29 cellular contexts compared by ENCODE assay signal in genomic region chr10:119042169-119042568, GRCh38. TPM values are rescaled to one million over a fixed set of nuclear protein-coding genes. Genes with fewer than 3 reads are reported as not detected.
DNase-seq lines count a peak whose midpoint lies in the region; ATAC-seq, FAIRE-seq and TF ChIP-seq lines count a peak whose summit lies in the region.
"Had no signal": no experiment of that assay in that cellular context is flagged by ENCODE, and none has a peak within 500 bp of the region (broad histone marks: within the 10 kb centered on the region; RNA-seq: fewer than 3 reads in every experiment).

No MANE protein-coding gene starts in this region.

- no peak for TF ChIP-seq EP300 in HepG2 (IDR thresholded peaks at IDR 0.05; ENCODE audit: low read depth in 2 of 2, low read length in 2 of 2)
- TF ChIP-seq EP300 in HepG2 (CRISPR knock-in tag; IDR thresholded peaks at IDR 0.05; ENCODE audit: borderline replicate concordance), result no peak

- H3K4me1 Mint-ChIP-seq in endothelial cell (ENCODE audit: unreplicated experiment), result no peaks in the 10 kb centered on the region
- peaks cover 25% of the 10 kb centered on the region for H3K4me1 Mint-ChIP-seq in activated CD4-positive, alpha-beta memory T cell treated with anti-CD3 and anti-CD28 coated beads, Interleukin-2, amount 10 ng/mL, durations not matched to agents 7 days and 5 days
- H3K4me1 Mint-ChIP-seq: CD14-positive monocyte, GM23338 had no signal

- no peak for TF ChIP-seq CTCF in HepG2 (CRISPR knock-in tag; IDR thresholded peaks at IDR 0.05)
- no peak for TF ChIP-seq CTCF in right lobe of liver (IDR thresholded peaks at IDR 0.05)
- no peak for TF ChIP-seq CTCF in RWPE1 (conservative IDR thresholded peaks at IDR 0.05; ENCODE audit: low read depth)
- no peak for TF ChIP-seq CTCF in endothelial cell (IDR thresholded peaks at IDR 0.05; ENCODE audit: unreplicated experiment)

- H3K27ac ChIP-seq in HepG2 (ENCODE audit: extremely low read length, insufficient read depth, low read length) (no peak overlapping the region), right lobe of liver (no peak overlapping the region), RWPE1 (peak overlapping the region; percentile 26; the same call in 1 of the 2 replicates)
- H3K27ac ChIP-seq: lower lobe of right lung, parathyroid adenoma, right atrium auricular region, SJSA1, upper lobe of left lung had no signal

- H3K9me3 Mint-ChIP-seq in endothelial cell (ENCODE audit: unreplicated experiment), result no peaks in the 10 kb centered on the region
- H3K9me3 Mint-ChIP-seq in activated CD4-positive, alpha-beta memory T cell treated with anti-CD3 and anti-CD28 coated beads, Interleukin-2, amount 10 ng/mL, durations not matched to agents 7 days and 5 days, result no peaks in the 10 kb centered on the region
- H3K9me3 Mint-ChIP-seq: CD14-positive monocyte, GM23338 had no signal

- H3K27me3 ChIP-seq in HepG2 (ENCODE audit: control insufficient read depth in 1 of 2, insufficient read depth in 2 of 2, low read length in 2 of 2), result no peaks in the 10 kb centered on the region
- H3K27me3 ChIP-seq in right lobe of liver, result no peaks in the 10 kb centered on the region
- H3K27me3 ChIP-seq: right atrium auricular region, SJSA1, upper lobe of left lung had no signal

- no peak for FAIRE-seq in HepG2 (lab: Jason Lieb, UNC)
- FAIRE-seq: bronchial epithelial cell, colon, TTC549 had no signal

- H3K4me3 Mint-ChIP-seq in endothelial cell (ENCODE audit: unreplicated experiment), result peak overlapping the region; percentile 17
- no peak overlapping the region for H3K4me3 Mint-ChIP-seq in activated CD4-positive, alpha-beta memory T cell treated with anti-CD3 and anti-CD28 coated beads, Interleukin-2, amount 10 ng/mL, durations not matched to agents 7 days and 5 days
- H3K4me3 Mint-ChIP-seq: CD14-positive monocyte, GM23338 had no signal

- in situ Hi-C loops in HepG2 (cut with HindIII; ENCODE audit: extremely low pct_ligation_motif_present, low pct_unique_long_range_greater_than_20kb), result no loop called here

- BruUV-seq in HepG2 (replicated peaks; lab: Mats Ljungman, UMichigan), result TSS peak; percentile 91

- no peak overlapping the region for H2AFZ ChIP-seq in HepG2 (ENCODE audit: low read length)
- H2AFZ ChIP-seq: GM23338, parathyroid adenoma had no signal

- H3K9ac ChIP-seq in HepG2 (ENCODE audit: insufficient read depth, low read depth, low read length), result no peak overlapping the region
- H3K9ac ChIP-seq: parathyroid adenoma had no signal

- H3K27ac Mint-ChIP-seq in endothelial cell (ENCODE audit: unreplicated experiment), result no peak overlapping the region
- no peak overlapping the region for H3K27ac Mint-ChIP-seq in activated CD4-positive, alpha-beta memory T cell treated with anti-CD3 and anti-CD28 coated beads, Interleukin-2, amount 10 ng/mL, durations not matched to agents 7 days and 5 days
- H3K27ac Mint-ChIP-seq: GM23338 had no signal

- peaks cover 20% of the 10 kb centered on the region for H3K79me2 ChIP-seq in HepG2 (ENCODE audit: insufficient read depth, low read length)

- CTCF ChIA-PET in HepG2 (lab: Yijun Ruan, JAX; ENCODE audit: low intra/inter-chr PET ratio, low total read pairs), result no interaction called here
- CTCF ChIA-PET in RWPE1 (lab: Yijun Ruan, JAX), result no interaction called here
- CTCF ChIA-PET in activated CD4-positive, alpha-beta memory T cell treated with anti-CD3 and anti-CD28 coated beads, Interleukin-2, amount 10 ng/mL, durations not matched to agents 7 days and 5 days (lab: Charles Lee), result no interaction called here

- H3K9me3 ChIP-seq in HepG2 (ENCODE audit: low read length) (no peaks in the 10 kb centered on the region), right lobe of liver (no peaks in the 10 kb centered on the region)
- H3K9me3 ChIP-seq: lower lobe of right lung, mucosa of descending colon, right atrium auricular region, SJSA1, upper lobe of left lung had no signal

- H3K4me3 ChIP-seq in HepG2 (replicated peaks in 1 of 3; ENCODE audit: insufficient read depth in 1 of 3, low read depth in 2 of 3, low read length in 3 of 3) (no peak overlapping the region), right lobe of liver (no peak overlapping the region)
- H3K4me3 ChIP-seq: GM23338, lower lobe of right lung, mucosa of descending colon, right atrium auricular region, SJSA1, upper lobe of left lung had no signal

- peaks cover 25% of the 10 kb centered on the region for H4K20me1 ChIP-seq in HepG2 (ENCODE audit: insufficient read depth, low read length)

- TF ChIP-seq RAD21 in HepG2 (CRISPR knock-in tag; IDR thresholded peaks at IDR 0.05), result no peak

- H3K4me1 ChIP-seq in HepG2 (ENCODE audit: insufficient read depth, low read length) (0 out of 2 replicates have a peak, but pooled peaks cover 6% of the 10 kb centered on the region), right lobe of liver (no peaks in the 10 kb centered on the region)
- H3K4me1 ChIP-seq: lower lobe of right lung, parathyroid adenoma, right atrium auricular region, SJSA1 had no signal

- WGBS in HepG2 (ENCODE audit: low lambda C conversion rate), result 97% methylated on average over 26 of the region's 26 CpGs
- 93% methylated on average over 19 of the region's 26 CpGs for WGBS in right lobe of liver (ENCODE audit: insufficient coverage, low coverage, low lambda C conversion rate, missing lambda C conversion rate)

- peaks cover 59% of the 10 kb centered on the region for H3K36me3 Mint-ChIP-seq in endothelial cell (ENCODE audit: low read depth, unreplicated experiment)
- H3K36me3 Mint-ChIP-seq in activated CD4-positive, alpha-beta memory T cell treated with anti-CD3 and anti-CD28 coated beads, Interleukin-2, amount 10 ng/mL, durations not matched to agents 7 days and 5 days (ENCODE audit: low read depth), result peaks cover 89% of the 10 kb centered on the region

- peaks cover 40 to 86% of the 10 kb centered on the region in 2 experiments for H3K36me3 ChIP-seq in HepG2 (replicated peaks in 1 of 2; ENCODE audit: control insufficient read depth in 1 of 2, insufficient read depth in 2 of 2, low read length in 2 of 2)
- peaks cover 8 to 96% (median 63%) of the 10 kb centered on the region in 4 donors for H3K36me3 ChIP-seq in right lobe of liver

- H3K27me3 Mint-ChIP-seq in endothelial cell (ENCODE audit: unreplicated experiment), result no peaks in the 10 kb centered on the region
- no peaks in the 10 kb centered on the region for H3K27me3 Mint-ChIP-seq in activated CD4-positive, alpha-beta memory T cell treated with anti-CD3 and anti-CD28 coated beads, Interleukin-2, amount 10 ng/mL, durations not matched to agents 7 days and 5 days

- ATAC-seq in HepG2 (no peak), right lobe of liver (no peak), HG02938 (IDR thresholded peaks at IDR 0.05; ENCODE audit: unreplicated experiment) (no peak)
- ATAC-seq: GM23338, lower lobe of right lung, mucosa of descending colon had no signal

- intact Hi-C loops in HepG2 (cut with micrococcal nuclease; ENCODE audit: unreplicated experiment), result no loop called here
- intact Hi-C loops in right lobe of liver (cut with DNase I), result no loop called here

- POLR2A ChIA-PET in HepG2 (lab: Yijun Ruan, JAX), result no interaction called here
- POLR2A ChIA-PET in RWPE1 (lab: Yijun Ruan, JAX; ENCODE audit: low non-redundant PET), result no interaction called here
- POLR2A ChIA-PET in activated CD4-positive, alpha-beta memory T cell treated with anti-CD3 and anti-CD28 coated beads, Interleukin-2, amount 10 ng/mL, durations not matched to agents 7 days and 5 days (lab: Charles Lee), result no interaction called here

- DNase-seq in HepG2 (ENCODE audit: low spot score) (no peak), right lobe of liver (no peak), RWPE1 (ENCODE audit: low spot score) (no peak), endothelial cell (ENCODE audit: low spot score) (no peak), DMS 273 treated with DMSO at 0.1 percent for 48 hours (lab: John Stamatoyannopoulos, UW) (no peak)
- no peak for DNase-seq in activated CD4-positive, alpha-beta memory T cell treated with anti-CD3 and anti-CD28 coated beads, Interleukin-2, amount 10 ng/mL, durations not matched to agents 7 days and 5 days
- DNase-seq: activated CD8-positive, alpha-beta memory T cell treated with anti-CD3 and anti-CD28 coated beads for 24 hours; activated naive CD4-positive, alpha-beta T cell; effector CD4-positive, alpha-beta T cell; foreskin fibroblast; kidney glomerular epithelial cell; lower lobe of right lung; mucosa of descending colon; NCI-H1105 treated with DMSO at 0.1 percent for 48 hours; NCI-H2029 treated with DMSO at 0.1 percent for 48 hours; NCI-H2227 treated with DMSO at 0.1 percent for 48 hours; NCI-H526 treated with DMSO at 0.1 percent for 48 hours; stimulated activated CD4-positive, alpha-beta T cell treated with anti-CD3 and anti-CD28 coated beads, Interleukin-2, amount 100 ng/mL, for 24 hours; T-helper 1 cell had no signal

- no peak overlapping the region for H3K4me2 ChIP-seq in HepG2 (ENCODE audit: low read depth, low read length)
- H3K4me2 ChIP-seq: GM23338 had no signal

- TF ChIP-seq POLR2A in HepG2 (IDR thresholded peaks at IDR 0.05; ENCODE audit: insufficient read depth in 1 of 2, low read depth in 2 of 2, low read length in 2 of 2) (no peak), right lobe of liver (IDR thresholded peaks at IDR 0.05) (no peak)

RNA-seq across cellular contexts. Expression of gene NANOS1, which starts 12.7 kb away (rescaled TPM):
- total RNA-seq in HepG2 (2016; rRNA removed; fragmentation: Illumina TruSeq; extraction: Trizol), result 1.5 and 1.7 TPM in 2 replicates
- 1.5 and 2.2 TPM in 2 replicates for total RNA-seq in HepG2 (2016; cell fraction: cytosol; rRNA removed; fragmentation: Illumina TruSeq; extraction: Trizol; ENCODE audit: low read depth)
- 0.46 and 0.82 TPM in 2 replicates for total RNA-seq in HepG2 (2016; cell fraction: insoluble cytoplasmic fraction; rRNA removed; fragmentation: Illumina TruSeq; extraction: Trizol)
- 3.1 and 3.9 TPM in 2 replicates for total RNA-seq in HepG2 (2016; cell fraction: membrane; rRNA removed; fragmentation: Illumina TruSeq; extraction: Trizol)
- total RNA-seq in HepG2 (2016; cell fraction: nucleus; rRNA removed; fragmentation: Illumina TruSeq; extraction: Trizol), result 1.2 and 2.1 TPM in 2 replicates
- polyA plus RNA-seq in HepG2 (2011; rRNA removed), result 1.7 and 2.2 TPM in 2 replicates
- polyA plus RNA-seq in HepG2 (2011; cell fraction: cytosol; rRNA removed), result 1.4 and 1.9 TPM in 2 replicates
- polyA plus RNA-seq in HepG2 (2011; cell fraction: nucleus; rRNA removed), result 0.77 and 0.90 TPM in 2 replicates
- polyA plus RNA-seq in HepG2 (2012), result 1.0 and 1.9 TPM in 2 replicates
- polyA plus RNA-seq in HepG2 (2016; cell fraction: cytosol; fragmentation: Illumina TruSeq; extraction: Trizol; ENCODE audit: low read depth), result 4.2 and 4.6 TPM in 2 replicates
- 0.90 and 1.9 TPM in 2 replicates for polyA plus RNA-seq in HepG2 (2016; cell fraction: insoluble cytoplasmic fraction; fragmentation: Illumina TruSeq; extraction: Trizol; ENCODE audit: low read depth)
- 5.3 and 5.7 TPM in 2 replicates for polyA plus RNA-seq in HepG2 (2016; cell fraction: membrane; fragmentation: Illumina TruSeq; extraction: Trizol; ENCODE audit: low read depth)
- 1.6 and 1.7 TPM in 2 replicates for polyA plus RNA-seq in HepG2 (2016; cell fraction: nucleus; fragmentation: Illumina TruSeq; extraction: Trizol; ENCODE audit: insufficient read depth, low read depth)
- 0.76 and 1.8 TPM in 2 replicates for polyA minus RNA-seq in HepG2 (2011; rRNA and poly(A)+ RNA removed; ENCODE audit: low replicate concordance)
- polyA minus RNA-seq in HepG2 (2011; cell fraction: cytosol; rRNA and poly(A)+ RNA removed), result 0.89 and 1.1 TPM in 2 replicates
- 2.2 and 2.3 TPM in 2 replicates for polyA minus RNA-seq in HepG2 (2011; cell fraction: nucleus; rRNA and poly(A)+ RNA removed)
- total RNA-seq in right lobe of liver, result under 1 TPM in 3 of 6 experiments, not detected in 3; 0.06 to 0.35 (median 0.31) TPM
- 1.2 TPM for total RNA-seq in endothelial cell (ENCODE audit: unreplicated experiment)
- under 1 TPM; 0.13 to 0.40 TPM for total RNA-seq in activated CD4-positive, alpha-beta memory T cell treated with anti-CD3 and anti-CD28 coated beads, Interleukin-2, amount 10 ng/mL, durations not matched to agents 7 days and 5 days
- polyA plus RNA-seq: CD14-positive monocyte had no signal

RNA-seq across cellular contexts. Expression of gene EIF3A, which starts 38.4 kb away (rescaled TPM):
- total RNA-seq in HepG2 (2016; rRNA removed; fragmentation: Illumina TruSeq; extraction: Trizol), result 117 and 168 TPM in 2 replicates
- total RNA-seq in HepG2 (2016; cell fraction: cytosol; rRNA removed; fragmentation: Illumina TruSeq; extraction: Trizol; ENCODE audit: low read depth), result 7.3 and 9.3 TPM in 2 replicates
- 115 and 148 TPM in 2 replicates for total RNA-seq in HepG2 (2016; cell fraction: insoluble cytoplasmic fraction; rRNA removed; fragmentation: Illumina TruSeq; extraction: Trizol)
- total RNA-seq in HepG2 (2016; cell fraction: membrane; rRNA removed; fragmentation: Illumina TruSeq; extraction: Trizol), result 23.1 and 23.6 TPM in 2 replicates
- 102 and 106 TPM in 2 replicates for total RNA-seq in HepG2 (2016; cell fraction: nucleus; rRNA removed; fragmentation: Illumina TruSeq; extraction: Trizol)
- 25.6 and 28.3 TPM in 2 replicates for polyA plus RNA-seq in HepG2 (2011; rRNA removed)
- 15.4 and 25.4 TPM in 2 replicates for polyA plus RNA-seq in HepG2 (2011; cell fraction: cytosol; rRNA removed)
- 26.1 and 34.0 TPM in 2 replicates for polyA plus RNA-seq in HepG2 (2011; cell fraction: nucleus; rRNA removed)
- polyA plus RNA-seq in HepG2 (2012), result 86.7 and 95.1 TPM in 2 replicates
- 2.7 and 3.3 TPM in 2 replicates for polyA plus RNA-seq in HepG2 (2016; cell fraction: cytosol; fragmentation: Illumina TruSeq; extraction: Trizol; ENCODE audit: low read depth)
- 125 and 133 TPM in 2 replicates for polyA plus RNA-seq in HepG2 (2016; cell fraction: insoluble cytoplasmic fraction; fragmentation: Illumina TruSeq; extraction: Trizol; ENCODE audit: low read depth)
- 6.3 and 7.4 TPM in 2 replicates for polyA plus RNA-seq in HepG2 (2016; cell fraction: membrane; fragmentation: Illumina TruSeq; extraction: Trizol; ENCODE audit: low read depth)
- polyA plus RNA-seq in HepG2 (2016; cell fraction: nucleus; fragmentation: Illumina TruSeq; extraction: Trizol; ENCODE audit: insufficient read depth, low read depth), result 107 and 120 TPM in 2 replicates
- polyA minus RNA-seq in HepG2 (2011; rRNA and poly(A)+ RNA removed; ENCODE audit: low replicate concordance), result 42.9 and 64.9 TPM in 2 replicates
- polyA minus RNA-seq in HepG2 (2011; cell fraction: cytosol; rRNA and poly(A)+ RNA removed), result 60.5 and 73.1 TPM in 2 replicates
- polyA minus RNA-seq in HepG2 (2011; cell fraction: nucleus; rRNA and poly(A)+ RNA removed), result 107 and 117 TPM in 2 replicates
- total RNA-seq in right lobe of liver, result 10 to 100 TPM; 41.6 to 69.5 (median 57.4) TPM
- 107 TPM for total RNA-seq in endothelial cell (ENCODE audit: unreplicated experiment)
- total RNA-seq in activated CD4-positive, alpha-beta memory T cell treated with anti-CD3 and anti-CD28 coated beads, Interleukin-2, amount 10 ng/mL, durations not matched to agents 7 days and 5 days, result 100 to 1,000 TPM; 129 to 130 TPM
